ENCODE assay signal across 8 cellular contexts in the genomic region with DNA sequence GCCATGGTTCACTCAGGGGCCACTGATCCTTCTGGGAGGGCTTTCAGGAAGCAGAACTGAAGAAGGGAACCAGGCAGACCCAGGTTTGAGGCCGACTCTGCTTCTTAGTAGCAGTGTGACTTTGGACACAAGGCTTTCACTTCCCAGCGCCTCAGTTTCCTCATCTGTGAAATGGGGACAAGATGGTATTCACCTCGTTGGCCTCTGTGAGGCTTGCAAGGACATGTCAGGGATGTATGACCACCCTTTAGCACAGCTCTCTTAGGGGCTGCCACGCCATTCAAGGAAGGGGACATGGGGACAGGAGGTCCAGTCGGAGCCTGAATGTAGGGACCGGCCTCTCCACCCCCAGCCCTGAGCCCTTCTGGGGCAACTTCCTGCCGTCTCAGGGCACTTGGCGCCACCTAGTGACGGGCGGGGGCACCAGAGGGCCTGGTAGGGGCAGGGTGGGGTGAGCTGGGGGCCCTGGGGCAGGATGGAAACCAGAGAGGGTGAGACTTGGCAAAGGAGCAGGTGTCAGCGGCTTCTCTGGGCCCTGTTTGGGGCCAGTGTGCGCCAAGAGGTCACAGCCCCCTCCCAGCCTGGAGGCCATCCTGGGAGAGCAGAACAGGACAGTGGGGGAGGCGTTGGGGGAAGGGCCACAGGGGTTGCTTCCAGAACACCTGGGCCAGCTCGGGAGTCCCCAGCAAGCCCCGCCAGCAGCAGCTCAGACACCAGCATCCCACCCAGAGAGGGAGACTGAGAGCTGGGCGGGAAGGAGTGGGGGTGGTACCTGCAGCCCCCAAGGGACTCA.
A peak's percentile ranks its signal among the peaks of the same experiment; 100 is the strongest.
DNase-seq lines count a peak whose midpoint lies in the region; ATAC-seq, FAIRE-seq and TF ChIP-seq lines count a peak whose summit lies in the region.

No MANE protein-coding gene starts in this region.

- H3K9me2 ChIP-seq in PC-3 (replicated peaks; ENCODE audit: low read length): no peaks in the 10 kb centered on the region

- intact Hi-C loops in PC-3 (cut with micrococcal nuclease): no loop called here
- intact Hi-C loops in heart right ventricle (cut with DNase I): no loop called here

- H3K9me3 ChIP-seq in A549 (no peaks in the 10 kb centered on the region), PC-3 (ENCODE audit: low read length) (no peaks in the 10 kb centered on the region), heart right ventricle (no peaks in the 10 kb centered on the region)

- H3K4me1 ChIP-seq in A549 (no peaks in the 10 kb centered on the region), PC-3 (ENCODE audit: insufficient read depth, low read length) (no peaks in the 10 kb centered on the region), heart right ventricle (peaks cover 0 to 3% (median 0%) of the 10 kb centered on the region in 9 donors)

- no peaks in the 10 kb centered on the region for H3F3A ChIP-seq in PC-3 (ENCODE audit: low read length, unreplicated experiment)

- 46% methylated on average over 6 of the region's 16 CpGs for WGBS in A549 (ENCODE audit: missing lambda C conversion rate)
- WGBS in heart right ventricle, 2 donors: 41 to 47% methylated on average over 15 to 16 of the region's 16 CpGs

- no TSS peak for BruUV-seq in PC-3 (replicated peaks; lab: Mats Ljungman, UMichigan)

- no peak overlapping the region for H3K9ac ChIP-seq in PC-3 (ENCODE audit: low read length)

- TF ChIP-seq RAD21 in A549 (conservative IDR thresholded peaks at IDR 0.05 in 1 of 2, IDR thresholded peaks at IDR 0.05 in 1 of 2): peak; percentile 56 to 59

- H3K27me3 ChIP-seq in PC-3 (ENCODE audit: low read length) (no peaks in the 10 kb centered on the region), heart right ventricle (peaks cover 0 to 19% (median 17%) of the 10 kb centered on the region in 7 donors)

- H3K27ac ChIP-seq in A549 (no peak overlapping the region), PC-3 (ENCODE audit: low read length) (no peak overlapping the region), heart right ventricle (no peak overlapping the region)

- no peaks in the 10 kb centered on the region for H3K79me2 ChIP-seq in PC-3 (ENCODE audit: low read length)

- no peak overlapping the region for H2AFZ ChIP-seq in PC-3 (ENCODE audit: low read length)

- H3K4me2 ChIP-seq in A549: no peak overlapping the region
- H3K4me2 ChIP-seq in PC-3 (ENCODE audit: low read length): no peak overlapping the region

- DNase-seq in A549 (ENCODE audit: low read depth in 1 of 2, low spot score in 1 of 2): peak; percentile 45 to 46
- DNase-seq in GM12891 (ENCODE audit: insufficient read length, low spot score): peak; percentile 81
- DNase-seq in PC-3: peak; percentile 68
- DNase-seq in activated T-helper 1 cell treated with anti-CD3 and anti-CD28 coated beads, Interleukin-2, amount 50 U/mL, for 16 hours (ENCODE audit: low read depth in 1 of 2, low spot score in 1 of 2): peak; percentile 48 to 64
- peak in 1 of 2 donors; percentile 58 for DNase-seq in heart right ventricle
- peak; percentile 57 for DNase-seq in stimulated activated CD4-positive, alpha-beta T cell treated with anti-CD3 and anti-CD28 coated beads, Interleukin-2, amount 100 ng/mL, for 4 hours (ENCODE audit: low read depth)
- no peak for DNase-seq in AG08395 (ENCODE audit: low spot score)

- CTCF ChIA-PET in A549 (lab: Yijun Ruan, JAX) (interaction anchor here (0.7 to 2.0 kb wide), 11 partner anchors 8 to 54 kb away, joined by 3 to 8 read pairs (median 3); no protein-coding TSS in a partner anchor), PC-3 (lab: Charles Lee) (no interaction called here)

- H3K36me3 ChIP-seq in PC-3 (ENCODE audit: low read depth, low read length): no peaks in the 10 kb centered on the region
- H3K36me3 ChIP-seq in heart right ventricle: no peaks in the 10 kb centered on the region

- H3K4me3 ChIP-seq in A549 (no peak overlapping the region), PC-3 (ENCODE audit: low read length) (no peak overlapping the region), heart right ventricle (no peak overlapping the region)

- TF ChIP-seq CTCF in A549 (IDR thresholded peaks at IDR 0.05): peak; percentile 38
- peak; percentile 84 for TF ChIP-seq CTCF in PC-3 (conservative IDR thresholded peaks at IDR 0.05; ENCODE audit: low read depth, low read length)
- peak; percentile 20 to 61 (median 53) for TF ChIP-seq CTCF in heart right ventricle (IDR thresholded peaks at IDR 0.05)

- no peaks in the 10 kb centered on the region for H4K20me1 ChIP-seq in PC-3 (ENCODE audit: low read length)

- POLR2A ChIA-PET in A549 (lab: Yijun Ruan, JAX) (no interaction called here), PC-3 (lab: Charles Lee; ENCODE audit: unreplicated experiment) (no interaction called here)

- peak; percentile 58 to 92; a peak in 4 of 6 replicates for ATAC-seq in A549
- peak; percentile 81 for ATAC-seq in PC-3
- ATAC-seq in heart right ventricle: peak in 6 of 8 donors; percentile 51 to 72 (median 62)
- ATAC-seq in HG02763 (IDR thresholded peaks at IDR 0.05; ENCODE audit: unreplicated experiment): no peak

- no peak for TF ChIP-seq POLR2A in A549 (IDR thresholded peaks at IDR 0.05; ENCODE audit: low read length)
- no peak for TF ChIP-seq POLR2A in GM12891 (IDR thresholded peaks at IDR 0.05; ENCODE audit: low read depth, low read length)

- no peak for TF ChIP-seq EP300 in A549 (IDR thresholded peaks at IDR 0.05)

- no peak for FAIRE-seq in A549 (lab: Jason Lieb, UNC)
- peak; percentile 63 for FAIRE-seq in GM12891 (lab: Jason Lieb, UNC)

TF ChIP-seq in A549, 52 proteins besides CTCF, POLR2A, EP300 and RAD21:
- no peak for TF ChIP-seq PHF8 (IDR thresholded peaks at IDR 0.05; ENCODE audit: borderline replicate concordance, low read depth)
- TF ChIP-seq RFX5 (IDR thresholded peaks at IDR 0.05): no peak
- no peak for TF ChIP-seq JUNB (IDR thresholded peaks at IDR 0.05)
- no peak for TF ChIP-seq HOXB5 (CRISPR knock-in tag; IDR thresholded peaks at IDR 0.05)
- TF ChIP-seq SMC3 (IDR thresholded peaks at IDR 0.05): peak; percentile 51

TF ChIP-seq in GM12891, 5 proteins besides CTCF, POLR2A, EP300 and RAD21:
- no peak for TF ChIP-seq POU2F2 (IDR thresholded peaks at IDR 0.05; ENCODE audit: low read depth, low read length)
- TF ChIP-seq PAX5 (IDR thresholded peaks at IDR 0.05; ENCODE audit: insufficient read depth, low read length, severe bottlenecking): no peak
- no peak for TF ChIP-seq SPI1 (IDR thresholded peaks at IDR 0.05; ENCODE audit: low read depth, low read length)
- TF ChIP-seq TAF1 (IDR thresholded peaks at IDR 0.05; ENCODE audit: low read depth, low read length): no peak
- no peak for TF ChIP-seq POLR2AphosphoS5 (IDR thresholded peaks at IDR 0.05; ENCODE audit: low read depth, low read length)
TF ChIP-seq in GM12891: peak in this region for 0.
